Comparison of ENCODE assay signal across 1 cellular context in genomic region chr4:86918539-86919072, GRCh38.
TF ChIP-seq lines count a peak whose summit lies in the region.

No MANE protein-coding gene starts in this region.

TF ChIP-seq in GM12878, 131 proteins besides CTCF, POLR2A, EP300 and RAD21:
- no peak for TF ChIP-seq ZBTB11 (CRISPR knock-in tag; IDR thresholded peaks at IDR 0.05)
- TF ChIP-seq NR2C2 (IDR thresholded peaks at IDR 0.05; ENCODE audit: borderline replicate concordance, control insufficient read depth, insufficient read length, low read depth): no peak
- no peak for TF ChIP-seq JUND (IDR thresholded peaks at IDR 0.05; ENCODE audit: low read depth, low read length)
- TF ChIP-seq RUNX3 (IDR thresholded peaks at IDR 0.05; ENCODE audit: low read length): peak; percentile 68
- no peak for TF ChIP-seq CEBPZ (IDR thresholded peaks at IDR 0.05; ENCODE audit: low read depth, low read length)
- TF ChIP-seq IKZF1 (conservative IDR thresholded peaks at IDR 0.05): peak; percentile 65
- no peak for TF ChIP-seq RELB (IDR thresholded peaks at IDR 0.05; ENCODE audit: low read depth)
- TF ChIP-seq CHD4 (IDR thresholded peaks at IDR 0.05): no peak
- no peak for TF ChIP-seq STAT1 (conservative IDR thresholded peaks at IDR 0.05)
- peak in 1 of 2 experiments; percentile 47; a peak in 1 of 4 replicates for TF ChIP-seq BHLHE40 (IDR thresholded peaks at IDR 0.05; ENCODE audit: borderline replicate concordance in 1 of 2, low read depth in 2 of 2, low read length in 1 of 2)
- TF ChIP-seq FOXM1 (IDR thresholded peaks at IDR 0.05; ENCODE audit: low read depth, low read length): no peak
- no peak for TF ChIP-seq GATAD2B (conservative IDR thresholded peaks at IDR 0.05; ENCODE audit: low read depth)
- no peak for TF ChIP-seq NR2C1 (IDR thresholded peaks at IDR 0.05)
- TF ChIP-seq EED (IDR thresholded peaks at IDR 0.05; ENCODE audit: low read depth): 0 out of 2 replicates have a peak, but pooled peaks have one; percentile 38
- TF ChIP-seq PML (IDR thresholded peaks at IDR 0.05; ENCODE audit: low read length): no peak
- TF ChIP-seq RFX5 (IDR thresholded peaks at IDR 0.05; ENCODE audit: low read depth, low read length): 0 out of 2 replicates have a peak, but pooled peaks have one; percentile 24
- TF ChIP-seq CREB1 (IDR thresholded peaks at IDR 0.05; ENCODE audit: low read depth): no peak
- no peak for TF ChIP-seq DPF2 (IDR thresholded peaks at IDR 0.05)
- no peak for TF ChIP-seq ZNF687 (IDR thresholded peaks at IDR 0.05)
- peak; percentile 54 to 63; a peak in 3 of 4 replicates for TF ChIP-seq IKZF2 (IDR thresholded peaks at IDR 0.05)
- no peak for TF ChIP-seq PAX8 (IDR thresholded peaks at IDR 0.05)
- no peak for TF ChIP-seq TAF1 (IDR thresholded peaks at IDR 0.05; ENCODE audit: borderline replicate concordance, low read depth, low read length)
- TF ChIP-seq BCLAF1 (IDR thresholded peaks at IDR 0.05): no peak
- no peak for TF ChIP-seq CHD2 (IDR thresholded peaks at IDR 0.05; ENCODE audit: borderline replicate concordance, low read depth, low read length)
- TF ChIP-seq ZZZ3 (IDR thresholded peaks at IDR 0.05; ENCODE audit: control insufficient read depth, insufficient read length, low read depth): no peak
- no peak for TF ChIP-seq SUPT20H (IDR thresholded peaks at IDR 0.05; ENCODE audit: borderline replicate concordance, control insufficient read depth, low read depth, low read length)
- no peak for TF ChIP-seq SREBF2 (IDR thresholded peaks at IDR 0.05; ENCODE audit: low read length)
- no peak for TF ChIP-seq GABPA (IDR thresholded peaks at IDR 0.05; ENCODE audit: low read depth)
- no peak for TF ChIP-seq IRF3 (IDR thresholded peaks at IDR 0.05)
- TF ChIP-seq CREM (IDR thresholded peaks at IDR 0.05; ENCODE audit: low read depth): no peak
- TF ChIP-seq ASH2L (IDR thresholded peaks at IDR 0.05; ENCODE audit: borderline replicate concordance, low read depth): no peak
- TF ChIP-seq MEF2A (IDR thresholded peaks at IDR 0.05; ENCODE audit: insufficient read depth, low read depth, low read length): no peak
- TF ChIP-seq CEBPB (IDR thresholded peaks at IDR 0.05; ENCODE audit: borderline replicate concordance in 1 of 2, low read depth in 2 of 2, low read length in 2 of 2): no peak
- no peak for TF ChIP-seq ZNF384 (IDR thresholded peaks at IDR 0.05; ENCODE audit: borderline replicate concordance, low read depth, low read length)
